ENCODE assay signal across 1 cellular context in genomic region chr3:37852097-37852496, GRCh38.
TF ChIP-seq lines count a peak whose summit lies in the region.

No MANE protein-coding gene starts in this region.

TF ChIP-seq in K562, 482 proteins besides CTCF, POLR2A, EP300 and RAD21 (continued from another document):
- TF ChIP-seq ZNF518B (CRISPR knock-in tag; IDR thresholded peaks at IDR 0.05) = no peak
- TF ChIP-seq ZNF311 (CRISPR knock-in tag; IDR thresholded peaks at IDR 0.05) = no peak
- TF ChIP-seq MEIS2 (IDR thresholded peaks at IDR 0.05; ENCODE audit: partially characterized antibody) = peak; percentile 96
- no peak for TF ChIP-seq BRF2 (IDR thresholded peaks at IDR 0.05; ENCODE audit: borderline replicate concordance, insufficient read depth, insufficient read length)
- no peak for TF ChIP-seq NFXL1 (CRISPR knock-in tag; IDR thresholded peaks at IDR 0.05)
- TF ChIP-seq ZNF785 (CRISPR knock-in tag; IDR thresholded peaks at IDR 0.05) = no peak
- no peak for TF ChIP-seq E2F5 (CRISPR knock-in tag; IDR thresholded peaks at IDR 0.05)
- no peak for TF ChIP-seq MXD1 (CRISPR knock-in tag; IDR thresholded peaks at IDR 0.05; ENCODE audit: borderline replicate concordance, poor library complexity, severe bottlenecking)
- peak; percentile 60 for TF ChIP-seq NFE2 (IDR thresholded peaks at IDR 0.05; ENCODE audit: low read depth)
- TF ChIP-seq AFF4 (CRISPR knock-in tag; IDR thresholded peaks at IDR 0.05) = no peak
- no peak for TF ChIP-seq ATF7 (IDR thresholded peaks at IDR 0.05)
- no peak for TF ChIP-seq SMAD2 (IDR thresholded peaks at IDR 0.05; ENCODE audit: low read depth, low read length)
- TF ChIP-seq SMARCE1 (IDR thresholded peaks at IDR 0.05) = no peak
- no peak for TF ChIP-seq PBX2 (CRISPR knock-in tag; IDR thresholded peaks at IDR 0.05; ENCODE audit: low read depth)
- TF ChIP-seq PBX2 (tag; conservative IDR thresholded peaks at IDR 0.05; ENCODE audit: low read depth) = peak; percentile 97
